24 cellular contexts compared by ENCODE assay signal in the genomic region with DNA sequence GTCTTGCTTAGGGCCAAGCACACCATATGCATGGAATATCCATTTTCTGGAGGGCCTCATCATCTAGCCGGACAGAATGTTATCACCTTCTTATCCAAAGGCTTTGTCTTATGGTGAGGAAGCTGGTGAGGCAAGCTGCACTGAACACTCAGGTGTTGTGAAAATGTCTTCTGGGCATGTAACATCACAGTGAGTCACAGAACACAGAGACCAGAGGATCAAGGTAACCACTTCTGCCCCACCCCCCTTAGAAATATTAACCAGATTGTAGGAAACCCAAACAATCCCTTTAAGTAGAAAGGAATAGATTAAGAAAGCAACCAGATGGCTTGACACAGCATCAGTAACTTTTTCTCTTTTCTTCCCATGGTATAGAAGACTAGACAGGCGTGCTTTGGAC. TPM values are rescaled to one million over a fixed set of nuclear protein-coding genes. Genes with fewer than 3 reads are reported as not detected.
"Had no signal": no experiment of that assay in that cellular context is flagged by ENCODE, and none has a peak within 500 bp of the region (broad histone marks: within the 10 kb centered on the region; RNA-seq: fewer than 3 reads in every experiment).

No MANE protein-coding gene starts in this region.

- H3K9me3 Mint-ChIP-seq: neural crest cell; stimulated activated naive CD8-positive, alpha-beta T cell treated with anti-CD3 and anti-CD28 coated beads, Interleukin-15, Interleukin-2, amounts not matched to agents 100 ng/mL and 50 ng/mL, for 24 hours had no signal

- H3K4me1 Mint-ChIP-seq: naive B cell, neural crest cell had no signal

- H3K36me3 ChIP-seq: adrenal gland, left ventricle myocardium inferior, right atrium auricular region, tibial nerve, uterus had no signal

- H3K4me3 ChIP-seq: adrenal gland, left ventricle myocardium inferior, right atrium auricular region, tibial nerve, uterus had no signal

- H3K4me3 Mint-ChIP-seq: naive B cell; neural crest cell; stimulated activated naive CD8-positive, alpha-beta T cell treated with anti-CD3 and anti-CD28 coated beads, Interleukin-15, Interleukin-2, amounts not matched to agents 100 ng/mL and 50 ng/mL, for 24 hours had no signal

- H3K27me3 Mint-ChIP-seq: progenitor cell of endocrine pancreas had no signal

- H3K36me3 Mint-ChIP-seq: activated naive CD4-positive, alpha-beta T cell treated with anti-CD3 and anti-CD28 coated beads, Interleukin-2, amount 50 U/mL, for 72 hours had no signal

- H3K27ac Mint-ChIP-seq: activated naive CD4-positive, alpha-beta T cell treated with anti-CD3 and anti-CD28 coated beads, Interleukin-2, amount 50 U/mL, for 72 hours; naive B cell; progenitor cell of endocrine pancreas; stimulated activated naive CD8-positive, alpha-beta T cell treated with anti-CD3 and anti-CD28 coated beads, Interleukin-15, Interleukin-2, amounts not matched to agents 100 ng/mL and 50 ng/mL, for 24 hours had no signal

- FAIRE-seq: astrocyte, endothelial cell of umbilical vein had no signal

- H3K4me1 ChIP-seq: adrenal gland, left ventricle myocardium inferior, right atrium auricular region, tibial nerve, uterus had no signal

- H3K9me3 ChIP-seq: adrenal gland, left ventricle myocardium inferior, right atrium auricular region, uterus had no signal

- DNase-seq: activated CD4-positive, alpha-beta T cell treated with anti-CD3 and anti-CD28 coated beads for 1 hour; activated CD4-positive, alpha-beta T cell treated with anti-CD3 and anti-CD28 coated beads, Interleukin-2, amount 50 U/mL, for 4 hours; activated gamma-delta T cell; adrenal gland; dermis blood vessel endothelial cell; effector memory CD4-positive, alpha-beta T cell; foreskin fibroblast; glutamatergic neuron; hypothalamus; islet precursor cell; left ventricle myocardium inferior; naive B cell; T-helper 2 cell; uterus had no signal

- H3K27ac ChIP-seq: adrenal gland, left ventricle myocardium inferior, right atrium auricular region, tibial nerve, uterus, VCaP had no signal

- H3K27me3 ChIP-seq: adrenal gland, right atrium auricular region, tibial nerve, uterus had no signal

- ATAC-seq: activated naive CD4-positive, alpha-beta T cell treated with anti-CD3 and anti-CD28 coated beads, Interleukin-2, amount 50 U/mL, for 72 hours had no signal

RNA-seq across cellular contexts. Expression of gene MYO5B, which starts 51.1 kb away (rescaled TPM):
- total RNA-seq: activated CD8-positive, alpha-beta memory T cell treated with anti-CD3 and anti-CD28 coated beads for 36 hours had no signal
